Comparison of ENCODE assay signal across 8 cellular contexts in the genomic region with DNA sequence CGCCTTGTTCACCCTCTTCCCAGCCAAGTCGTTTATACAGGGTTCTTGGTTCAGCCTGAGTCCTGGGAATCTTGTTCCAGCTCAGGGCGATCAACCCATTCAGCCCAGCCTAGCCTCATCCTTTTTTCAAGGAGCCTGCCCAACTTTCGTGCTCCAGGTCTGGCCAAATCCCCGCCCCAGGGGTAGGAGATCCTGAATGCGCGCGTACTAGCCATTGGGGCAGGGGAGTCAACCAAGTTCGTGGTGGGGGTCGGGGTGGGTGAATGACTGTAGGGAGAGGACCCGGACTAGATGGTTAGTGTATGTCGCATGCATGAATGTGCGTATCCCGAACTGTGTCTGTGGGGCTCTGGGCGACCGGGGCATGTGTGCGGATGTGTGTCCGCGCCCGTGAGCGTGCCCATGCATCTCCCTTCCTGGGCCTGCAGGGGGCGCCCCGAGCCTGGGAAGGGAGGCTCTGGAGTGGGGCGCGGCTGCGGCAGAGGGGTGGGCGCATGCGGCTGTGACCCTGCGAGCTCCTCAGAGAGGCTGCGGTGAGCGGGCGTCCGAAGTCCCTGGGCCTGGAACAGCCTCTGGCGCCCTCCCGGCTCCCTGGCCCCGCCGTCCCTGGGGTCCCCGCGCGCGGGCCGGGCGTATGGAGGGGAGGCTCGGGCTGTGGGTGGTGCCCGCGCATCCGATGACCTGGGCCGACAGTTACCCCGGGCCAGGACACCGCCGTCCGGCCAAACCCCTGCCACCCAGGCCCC. TPM values are rescaled to one million over a fixed set of nuclear protein-coding genes. Genes with fewer than 3 reads are reported as not detected.
A peak's percentile ranks its signal among the peaks of the same experiment; 100 is the strongest.
DNase-seq lines count a peak whose midpoint lies in the region; ATAC-seq, FAIRE-seq and TF ChIP-seq lines count a peak whose summit lies in the region.

No MANE protein-coding gene starts in this region.

- no peaks in the 10 kb centered on the region for H3K79me2 ChIP-seq in keratinocyte (ENCODE audit: control insufficient read depth, insufficient read depth, low read length)

- dilution Hi-C loops in keratinocyte (cut with MboI; ENCODE audit: extremely low pct_ligation_motif_present, low sequenced_read_pairs): no loop called here

- no peaks in the 10 kb centered on the region for H3K9me1 ChIP-seq in keratinocyte (ENCODE audit: control insufficient read depth, extremely low read depth, insufficient read depth, low read length)

- DNase-seq in AG09309 (ENCODE audit: low read depth) (no peak), NCI-H2081 treated with DMSO at 0.1 percent for 48 hours (lab: John Stamatoyannopoulos, UW) (peak; percentile 6), cerebellar cortex (ENCODE audit: low spot score) (peak; percentile 67), keratinocyte (ENCODE audit: low read depth, low spot score) (no peak)
- DNase-seq in activated CD4-positive, alpha-beta T cell treated with anti-CD3 and anti-CD28 coated beads for 1 hour: peak; percentile 61
- DNase-seq in stimulated activated CD4-positive, alpha-beta T cell treated with anti-CD3 and anti-CD28 coated beads, Interleukin-12 subunit alpha, Interleukin-12 subunit beta, amount 100 ng/mL, for 24 hours (ENCODE audit: low read depth in 2 of 2): peak; percentile 47 to 76

- ATAC-seq in GM21717 (IDR thresholded peaks at IDR 0.05; ENCODE audit: unreplicated experiment): peak; percentile 61
- no peak for ATAC-seq in GM21423 (IDR thresholded peaks at IDR 0.05; ENCODE audit: unreplicated experiment)

- FAIRE-seq in keratinocyte (lab: Jason Lieb, UNC): peak; percentile 69

- H3K27ac ChIP-seq in keratinocyte (ENCODE audit: control insufficient read depth, insufficient read depth, low read length): peak overlapping the region; percentile 50

- H3K9ac ChIP-seq in keratinocyte (ENCODE audit: control insufficient read depth, extremely low read depth, insufficient read depth, low read length): peak overlapping the region; percentile 70

- peak overlapping the region; percentile 99 for H3K4me2 ChIP-seq in keratinocyte (ENCODE audit: control insufficient read depth, extremely low read depth, insufficient read depth, low read depth, low read length)

- no peaks in the 10 kb centered on the region for H4K20me1 ChIP-seq in keratinocyte (ENCODE audit: control insufficient read depth, extremely low read depth, insufficient read depth, low read length)

- TF ChIP-seq CTCF in AG09309 (IDR thresholded peaks at IDR 0.05; ENCODE audit: control insufficient read depth, insufficient read depth, low read depth, low read length, missing control alignments) (peak; percentile 92), keratinocyte (optimal IDR thresholded peaks at IDR 0.05 in 1 of 3, IDR thresholded peaks at IDR 0.05 in 1 of 3, conservative IDR thresholded peaks at IDR 0.05 in 1 of 3; ENCODE audit: extremely low read depth in 1 of 3, insufficient read depth in 2 of 3, low read length in 3 of 3) (peak; percentile 62 to 98 (median 94))

- H2AFZ ChIP-seq in keratinocyte (ENCODE audit: control insufficient read depth, low read length): peak overlapping the region; percentile 71

- no peaks in the 10 kb centered on the region for H3K27me3 ChIP-seq in keratinocyte (ENCODE audit: control insufficient read depth, extremely low read depth, insufficient read depth, low read length)

- H3K4me3 ChIP-seq in AG09309 (ENCODE audit: control insufficient read depth, low read depth, low read length) (peak overlapping the region; percentile 49), keratinocyte (ENCODE audit: control insufficient read depth in 2 of 3, extremely low read depth in 1 of 3, insufficient read depth in 2 of 3, low read depth in 1 of 3, low read length in 3 of 3) (peak overlapping the region; percentile 61 to 79 (median 69))

- H3K4me1 ChIP-seq in keratinocyte (ENCODE audit: control insufficient read depth, extremely low read depth, insufficient read depth, low read length): peaks cover 6% of the 10 kb centered on the region

- no peaks in the 10 kb centered on the region for H3K9me3 ChIP-seq in keratinocyte (ENCODE audit: control insufficient read depth, low read depth, low read length)

- no peaks in the 10 kb centered on the region for H3K36me3 ChIP-seq in keratinocyte (ENCODE audit: control insufficient read depth in 2 of 2, extremely low read depth in 1 of 2, insufficient read depth in 2 of 2, low read length in 2 of 2)

RNA-seq across cellular contexts. Expression of a gene that starts 8.7 kb away (rescaled TPM):
- not detected in 3 replicates for polyA plus RNA-seq in keratinocyte
- not detected for polyA plus RNA-seq in keratinocyte (2011; ENCODE audit: low read depth)
- polyA plus RNA-seq in keratinocyte (2011; cell fraction: cytosol; rRNA removed): not detected in 2 replicates
- not detected in 2 replicates for polyA plus RNA-seq in keratinocyte (2011; cell fraction: nucleus; rRNA removed)
- not detected in 2 replicates for polyA plus RNA-seq in keratinocyte (2012; ENCODE audit: low replicate concordance)
- not detected in 3 replicates for polyA minus RNA-seq in keratinocyte
- not detected for polyA minus RNA-seq in keratinocyte (2011; cell fraction: cytosol; rRNA and poly(A)+ RNA removed)
- polyA minus RNA-seq in keratinocyte (2011; cell fraction: nucleus; rRNA and poly(A)+ RNA removed): not detected in 2 replicates

RNA-seq across cellular contexts. Expression of a gene that starts 10.1 kb away (rescaled TPM):
- not detected in 3 replicates for polyA plus RNA-seq in keratinocyte
- not detected for polyA plus RNA-seq in keratinocyte (2011; ENCODE audit: low read depth)
- polyA plus RNA-seq in keratinocyte (2011; cell fraction: cytosol; rRNA removed): not detected in 2 replicates
- not detected in 2 replicates for polyA plus RNA-seq in keratinocyte (2011; cell fraction: nucleus; rRNA removed)
- not detected in 2 replicates for polyA plus RNA-seq in keratinocyte (2012; ENCODE audit: low replicate concordance)
- not detected in 3 replicates for polyA minus RNA-seq in keratinocyte
- not detected for polyA minus RNA-seq in keratinocyte (2011; cell fraction: cytosol; rRNA and poly(A)+ RNA removed)
- polyA minus RNA-seq in keratinocyte (2011; cell fraction: nucleus; rRNA and poly(A)+ RNA removed): not detected in 2 replicates

RNA-seq across cellular contexts. Expression of a gene that starts 38.7 kb away (rescaled TPM):
- 0.46 to 1.1 TPM (median 1.1 TPM) in 3 replicates for polyA plus RNA-seq in keratinocyte
- polyA plus RNA-seq in keratinocyte (2011; ENCODE audit: low read depth): not detected
- 1.5 and 1.9 TPM in 2 replicates for polyA plus RNA-seq in keratinocyte (2011; cell fraction: cytosol; rRNA removed)
- polyA plus RNA-seq in keratinocyte (2011; cell fraction: nucleus; rRNA removed): 0.60 and 0.89 TPM in 2 replicates
- polyA plus RNA-seq in keratinocyte (2012; ENCODE audit: low replicate concordance): 1.1 and 2.4 TPM in 2 replicates
- polyA minus RNA-seq in keratinocyte: 0.96 to 6.9 TPM (median 2.8 TPM) in 3 replicates
- not detected for polyA minus RNA-seq in keratinocyte (2011; cell fraction: cytosol; rRNA and poly(A)+ RNA removed)
- polyA minus RNA-seq in keratinocyte (2011; cell fraction: nucleus; rRNA and poly(A)+ RNA removed): not detected in 2 replicates

RNA-seq across cellular contexts. Expression of a gene that starts 49.2 kb away (rescaled TPM):
- 1.7 to 7.6 TPM (median 3.1 TPM) in 3 replicates for polyA plus RNA-seq in keratinocyte
- polyA plus RNA-seq in keratinocyte (2011; ENCODE audit: low read depth): 1.1 TPM
- 0.67 and 0.83 TPM in 2 replicates for polyA plus RNA-seq in keratinocyte (2011; cell fraction: cytosol; rRNA removed)
- 23.1 and 31.3 TPM in 2 replicates for polyA plus RNA-seq in keratinocyte (2011; cell fraction: nucleus; rRNA removed)
- polyA plus RNA-seq in keratinocyte (2012; ENCODE audit: low replicate concordance): 2.3 and 3.5 TPM in 2 replicates
- polyA minus RNA-seq in keratinocyte: 1.5 to 5.0 TPM (median 2.5 TPM) in 3 replicates
- 1.5 TPM for polyA minus RNA-seq in keratinocyte (2011; cell fraction: cytosol; rRNA and poly(A)+ RNA removed)
- polyA minus RNA-seq in keratinocyte (2011; cell fraction: nucleus; rRNA and poly(A)+ RNA removed): 5.7 and 6.4 TPM in 2 replicates

RNA-seq across cellular contexts. Expression of a gene that starts 54.7 kb away (rescaled TPM):
- 30.8 to 52.7 TPM (median 41.8 TPM) in 3 replicates for polyA plus RNA-seq in keratinocyte
- 4.7 TPM for polyA plus RNA-seq in keratinocyte (2011; ENCODE audit: low read depth)
- 17.6 and 23.9 TPM in 2 replicates for polyA plus RNA-seq in keratinocyte (2011; cell fraction: cytosol; rRNA removed)
- 174 and 195 TPM in 2 replicates for polyA plus RNA-seq in keratinocyte (2011; cell fraction: nucleus; rRNA removed)
- 15.6 and 33.6 TPM in 2 replicates for polyA plus RNA-seq in keratinocyte (2012; ENCODE audit: low replicate concordance)
- 18.9 to 68.5 TPM (median 28.9 TPM) in 3 replicates for polyA minus RNA-seq in keratinocyte
- polyA minus RNA-seq in keratinocyte (2011; cell fraction: cytosol; rRNA and poly(A)+ RNA removed): 8.1 TPM
- polyA minus RNA-seq in keratinocyte (2011; cell fraction: nucleus; rRNA and poly(A)+ RNA removed): 24.6 and 25.3 TPM in 2 replicates

Comparison
In these comparisons a context has a peak if more than half of its experiments do, and no peak if none do; other contexts are left out.
1. DNase-seq: peak in NCI-H2081 treated with DMSO at 0.1 percent for 48 hours (single experiment), activated CD4-positive, alpha-beta T cell treated with anti-CD3 and anti-CD28 coated beads for 1 hour (single experiment), cerebellar cortex (single experiment) and stimulated activated CD4-positive, alpha-beta T cell treated with anti-CD3 and anti-CD28 coated beads, Interleukin-12 subunit alpha, Interleukin-12 subunit beta, amount 100 ng/mL, for 24 hours (2 of 2); none in AG09309 (single experiment) and keratinocyte (single experiment).